In the genomic region with DNA sequence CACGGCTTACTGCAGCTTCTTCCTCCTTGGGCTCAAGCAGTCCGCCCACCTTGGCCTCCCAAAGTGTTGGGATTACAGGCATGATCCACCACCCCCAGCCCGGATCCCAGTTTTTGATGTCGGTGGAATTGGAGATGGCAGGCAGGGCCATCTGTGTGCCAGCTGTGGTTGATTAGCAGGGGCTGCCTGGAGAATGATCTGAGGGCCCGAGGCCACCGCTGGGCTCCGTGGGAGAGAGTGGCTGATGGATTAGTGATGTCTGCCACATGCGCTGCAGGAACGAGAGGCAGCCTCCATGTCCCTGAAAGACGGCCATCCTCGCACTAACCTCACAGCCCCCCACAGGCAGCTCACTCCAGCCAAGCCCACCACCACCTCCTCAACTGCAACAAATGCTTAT, we compare ENCODE assay signal across 19 cellular contexts.
"Had no signal": no experiment of that assay in that cellular context is flagged by ENCODE, and none has a peak within 500 bp of the region (broad histone marks: within the 10 kb centered on the region; RNA-seq: fewer than 3 reads in every experiment).

No MANE protein-coding gene starts in this region.

- H3K27ac Mint-ChIP-seq: activated CD4-positive, alpha-beta T cell treated with anti-CD3 and anti-CD28 coated beads for 36 hours; activated CD8-positive, alpha-beta T cell treated with anti-CD3 and anti-CD28 coated beads for 36 hours; activated naive CD8-positive, alpha-beta T cell treated with anti-CD3 and anti-CD28 coated beads, Interleukin-2, amount 10 ng/mL, durations not matched to agents 7 days and 5 days; activated T-cell treated with anti-CD3 and anti-CD28 coated beads, Interleukin-2, amount 50 U/mL, for 72 hours; endodermal cell; stimulated activated naive B cell treated with anti-CD40 and anti-IgM and Interleukin-4, amounts not matched to agents 10 μg/mL and 1 μg/mL and 100 μg/mL, for 72 hours had no signal

- H3K36me3 Mint-ChIP-seq: activated naive CD8-positive, alpha-beta T cell treated with anti-CD3 and anti-CD28 coated beads, Interleukin-2, amount 10 ng/mL, durations not matched to agents 7 days and 5 days; stimulated activated naive B cell treated with anti-CD40 and anti-IgM and Interleukin-4, amounts not matched to agents 10 μg/mL and 1 μg/mL and 100 μg/mL, for 72 hours had no signal

- ATAC-seq: activated CD4-positive, alpha-beta T cell treated with anti-CD3 and anti-CD28 coated beads for 36 hours; activated CD8-positive, alpha-beta T cell treated with anti-CD3 and anti-CD28 coated beads for 36 hours; activated T-cell treated with anti-CD3 and anti-CD28 coated beads, Interleukin-2, amount 50 U/mL, for 72 hours; heart right ventricle; left ventricle myocardium superior; sciatic nerve; stimulated activated naive B cell treated with anti-CD40 and anti-IgM and Interleukin-4, amounts not matched to agents 10 μg/mL and 1 μg/mL and 100 μg/mL, for 72 hours had no signal

- DNase-seq: activated CD4-positive, alpha-beta T cell treated with anti-CD3 and anti-CD28 coated beads for 36 hours; activated CD8-positive, alpha-beta memory T cell treated with anti-CD3 and anti-CD28 coated beads, Interleukin-2, amount 50 U/mL, for 4 hours; activated CD8-positive, alpha-beta T cell treated with anti-CD3 and anti-CD28 coated beads for 36 hours; activated naive CD8-positive, alpha-beta T cell treated with anti-CD3 and anti-CD28 coated beads, Interleukin-2, amount 10 ng/mL, durations not matched to agents 7 days and 5 days; activated T-cell treated with anti-CD3 and anti-CD28 coated beads, Interleukin-2, amount 50 U/mL, for 72 hours; anterior cingulate cortex; endodermal cell; erythroblast; heart right ventricle; islet precursor cell; left ventricle myocardium superior; nucleus accumbens; spleen; stimulated activated CD4-positive, alpha-beta T cell treated with anti-CD3 and anti-CD28 coated beads, Interleukin-1b, Interleukin-23, amount 100 ng/mL, for 48 hours; stimulated activated naive B cell treated with anti-CD40 and anti-IgM and Interleukin-4, amounts not matched to agents 10 μg/mL and 1 μg/mL and 100 μg/mL, for 72 hours; substantia nigra; T-helper 9 cell; transverse colon had no signal

- H3K4me3 Mint-ChIP-seq: activated CD4-positive, alpha-beta T cell treated with anti-CD3 and anti-CD28 coated beads for 36 hours; activated CD8-positive, alpha-beta T cell treated with anti-CD3 and anti-CD28 coated beads for 36 hours; activated naive CD8-positive, alpha-beta T cell treated with anti-CD3 and anti-CD28 coated beads, Interleukin-2, amount 10 ng/mL, durations not matched to agents 7 days and 5 days; activated T-cell treated with anti-CD3 and anti-CD28 coated beads, Interleukin-2, amount 50 U/mL, for 72 hours; endodermal cell; stimulated activated naive B cell treated with anti-CD40 and anti-IgM and Interleukin-4, amounts not matched to agents 10 μg/mL and 1 μg/mL and 100 μg/mL, for 72 hours had no signal

- H3K9me3 Mint-ChIP-seq: activated CD8-positive, alpha-beta T cell treated with anti-CD3 and anti-CD28 coated beads for 36 hours; activated naive CD8-positive, alpha-beta T cell treated with anti-CD3 and anti-CD28 coated beads, Interleukin-2, amount 10 ng/mL, durations not matched to agents 7 days and 5 days; activated T-cell treated with anti-CD3 and anti-CD28 coated beads, Interleukin-2, amount 50 U/mL, for 72 hours had no signal
